Comparison of ENCODE assay signal across 23 cellular contexts in the genomic region with DNA sequence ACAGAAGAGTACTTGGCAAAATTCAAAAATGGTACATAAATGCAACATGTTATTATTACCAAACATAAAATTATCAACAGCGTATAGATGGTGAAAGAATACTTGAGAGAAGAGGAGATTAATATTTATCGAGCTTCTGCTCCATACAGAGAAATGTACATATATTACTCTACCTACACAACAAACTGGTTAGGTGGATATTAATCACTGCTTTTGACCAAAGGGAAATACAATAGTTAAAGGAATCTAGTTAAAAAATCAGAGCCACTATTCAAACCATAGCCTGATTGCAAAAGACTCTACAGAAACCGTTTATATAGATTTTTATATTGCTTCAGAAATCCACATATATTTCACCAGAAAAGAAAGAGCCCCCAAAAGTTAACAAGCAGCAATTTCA.
DNase-seq lines count a peak whose midpoint lies in the region; ATAC-seq and TF ChIP-seq lines count a peak whose summit lies in the region.
"Had no signal": no experiment of that assay in that cellular context is flagged by ENCODE, and none has a peak within 500 bp of the region (broad histone marks: within the 10 kb centered on the region; RNA-seq: fewer than 3 reads in every experiment).

No MANE protein-coding gene starts in this region.

- peak; percentile 47 for ATAC-seq in PC-3
- ATAC-seq in stimulated activated naive CD8-positive, alpha-beta T cell treated with anti-CD3 and anti-CD28 coated beads, Interleukin-15, Interleukin-2, amounts not matched to agents 100 U/mL and 50 U/mL, for 24 hours: no peak
- ATAC-seq: A549, GM12878 had no signal

- H3K9me3 ChIP-seq in PC-3 (ENCODE audit: low read length): no peaks in the 10 kb centered on the region
- H3K9me3 ChIP-seq in SK-N-MC (ENCODE audit: low read depth, low read length): no peaks in the 10 kb centered on the region
- H3K9me3 ChIP-seq: A549, BE2C, BLaER1 had no signal

- no peak for TF ChIP-seq CTCF in PC-3 (conservative IDR thresholded peaks at IDR 0.05; ENCODE audit: low read depth, low read length)
- TF ChIP-seq CTCF in epithelial cell of esophagus (IDR thresholded peaks at IDR 0.05; ENCODE audit: insufficient read depth, low read depth, low read length, missing control alignments): no peak

- H3K27ac ChIP-seq in PC-3 (ENCODE audit: low read length): peak overlapping the region; percentile 90
- peak overlapping the region; percentile 83; the same call in 1 of the 2 replicates for H3K27ac ChIP-seq in SK-N-MC
- H3K27ac ChIP-seq: 22Rv1, A549, BLaER1 had no signal

- no peaks in the 10 kb centered on the region for H3F3A ChIP-seq in PC-3 (ENCODE audit: low read length, unreplicated experiment)

- peaks cover 57% of the 10 kb centered on the region for H3K4me1 ChIP-seq in PC-3 (ENCODE audit: insufficient read depth, low read length)
- H3K4me1 ChIP-seq: A549, BE2C, BLaER1 had no signal

- peak overlapping the region; percentile 74 for H3K4me2 ChIP-seq in PC-3 (ENCODE audit: low read length)
- H3K4me2 ChIP-seq: A549, BLaER1 had no signal

- H2AFZ ChIP-seq in PC-3 (ENCODE audit: low read length): no peak overlapping the region

- H3K4me3 ChIP-seq in PC-3 (ENCODE audit: low read length) (peak overlapping the region; percentile 19), SK-N-MC (peak overlapping the region; percentile 53), epithelial cell of esophagus (ENCODE audit: low read length) (no peak overlapping the region)
- H3K4me3 ChIP-seq: A549, BLaER1, GM12878 had no signal

- H3K9ac ChIP-seq in PC-3 (ENCODE audit: low read length) (peak overlapping the region; percentile 41), SK-N-MC (ENCODE audit: insufficient read length) (peak overlapping the region; percentile 4)
- H3K9ac ChIP-seq: BLaER1 had no signal

- no peaks in the 10 kb centered on the region for H3K27me3 ChIP-seq in PC-3 (ENCODE audit: low read length)
- H3K27me3 ChIP-seq: BE2C, BLaER1 had no signal

- H4K20me1 ChIP-seq in PC-3 (ENCODE audit: low read length): no peaks in the 10 kb centered on the region
- H4K20me1 ChIP-seq: BLaER1 had no signal

- DNase-seq in PC-3 (peak; percentile 82), SK-N-MC (ENCODE audit: low read depth, low spot score) (no peak), epithelial cell of esophagus (ENCODE audit: low read depth) (peak; percentile 39), Ammon's horn (ENCODE audit: low spot score) (no peak)
- DNase-seq in stimulated activated naive CD8-positive, alpha-beta T cell treated with anti-CD3 and anti-CD28 coated beads, Interleukin-15, Interleukin-2, amounts not matched to agents 100 U/mL and 50 U/mL, for 24 hours: no peak
- DNase-seq: AML-193; BE2C; C1 segment of cervical spinal cord; CD4-positive, alpha-beta memory T cell; CD4-positive, CD25-positive, alpha-beta regulatory T cell; CD8-positive, alpha-beta memory T cell; COR-L47; DMS 273 treated with DMSO at 0.1 percent for 48 hours; DMS153; DMS53; DMS79; DND-41; EL; GDM1 had no signal

- CTCF ChIA-PET in PC-3 (lab: Charles Lee): interaction anchor here (0.6 kb wide), 1 partner anchor 116 kb away, joined by 3 read pairs; no protein-coding TSS in a partner anchor

- H3K9me2 ChIP-seq in PC-3 (replicated peaks; ENCODE audit: low read length): no peaks in the 10 kb centered on the region

- intact Hi-C loops in PC-3 (cut with micrococcal nuclease): loop anchor here (5.0 kb wide), 1 partner anchor 80 kb away; no protein-coding TSS in a partner anchor

- BruUV-seq in PC-3 (replicated peaks; lab: Mats Ljungman, UMichigan): no TSS peak

- POLR2A ChIA-PET in PC-3 (lab: Charles Lee; ENCODE audit: unreplicated experiment): interaction anchor here (0.6 kb wide), 1 partner anchor 294 kb away, joined by 5 read pairs; no protein-coding TSS in a partner anchor

- no peaks in the 10 kb centered on the region for H3K79me2 ChIP-seq in PC-3 (ENCODE audit: low read length)

- no peaks in the 10 kb centered on the region for H3K36me3 ChIP-seq in PC-3 (ENCODE audit: low read depth, low read length)
- H3K36me3 ChIP-seq in SK-N-MC (ENCODE audit: insufficient read depth, low read length): no peaks in the 10 kb centered on the region
- H3K36me3 ChIP-seq: BE2C, BLaER1 had no signal

Comparison
In these comparisons a context has a peak if more than half of its experiments do, and no peak if none do; other contexts are left out.
1. DNase-seq: peak in PC-3 (single experiment) and epithelial cell of esophagus (single experiment); none in SK-N-MC (single experiment), Ammon's horn (single experiment) and stimulated activated naive CD8-positive, alpha-beta T cell treated with anti-CD3 and anti-CD28 coated beads, Interleukin-15, Interleukin-2, amounts not matched to agents 100 U/mL and 50 U/mL, for 24 hours (single experiment).